In genomic region chr1:180612-181215, GRCh38 we compare ENCODE assay signal across 8 cellular contexts.
A peak's percentile ranks its signal among the peaks of the same experiment; 100 is the strongest.
DNase-seq lines count a peak whose midpoint lies in the region; ATAC-seq, FAIRE-seq and TF ChIP-seq lines count a peak whose summit lies in the region.
"Not testable (repeated sequence)": the region's sequence is repeated elsewhere in the genome, so short reads cannot be mapped to it uniquely, and the experiment has no call there.

No MANE protein-coding gene starts in this region.

- H4K5ac ChIP-seq in H1 (ENCODE audit: insufficient read length, low read depth, low read length) = not testable (repeated sequence)

- CTCF ChIA-PET in A549 (lab: Yijun Ruan, JAX); WTC11 (lab: Charles Lee); activated naive CD4-positive, alpha-beta T cell treated with anti-CD3 and anti-CD28 coated beads, Interleukin-2, amount 10 ng/mL, durations not matched to agents 7 days and 5 days (lab: Charles Lee); H1 (lab: Charles Lee; ENCODE audit: partially characterized antibody): not testable (repeated sequence)

- H3K27me3 ChIP-seq in H1 (replicated peaks in 1 of 4; ENCODE audit: control insufficient read depth in 3 of 4, extremely low read depth in 1 of 4, insufficient read depth in 3 of 4, low read length in 3 of 4) = not testable (repeated sequence)

- ATAC-seq in A549 = peak; percentile 19 to 29; a peak in 2 of 6 replicates
- not testable (repeated sequence) for ATAC-seq in WTC11

- TF ChIP-seq CTCF in A549 (IDR thresholded peaks at IDR 0.05); WTC11 (IDR thresholded peaks at IDR 0.05); H1 (IDR thresholded peaks at IDR 0.05; ENCODE audit: control extremely low read depth in 1 of 3, insufficient read depth in 1 of 3, low read depth in 1 of 3, low read length in 3 of 3); nephron progenitor cell (IDR thresholded peaks at IDR 0.05): not testable (repeated sequence)

- H3K14ac ChIP-seq in H1 (ENCODE audit: insufficient read length) = not testable (repeated sequence)

- not testable (repeated sequence) for DNase-seq in A549 (ENCODE audit: low read depth in 1 of 2, low spot score in 1 of 2); H1 (ENCODE audit: low read depth in 1 of 2, low spot score in 2 of 2)
- DNase-seq in KBM-7 (peak; percentile 15), WTC11 (ENCODE audit: low spot score) (peak; percentile 14), islet precursor cell (peak; percentile 29), nephron progenitor cell (peak; percentile 19)
- peak; percentile 22 for DNase-seq in activated naive CD4-positive, alpha-beta T cell treated with anti-CD3 and anti-CD28 coated beads, Interleukin-2, amount 10 ng/mL, durations not matched to agents 7 days and 5 days
- peak; percentile 23 for DNase-seq in stimulated activated CD8-positive, alpha-beta memory T cell treated with anti-CD3 and anti-CD28 coated beads, Interleukin-4, amount 100 ng/mL, for 48 hours

- not testable (repeated sequence) for H2BK12ac ChIP-seq in H1 (ENCODE audit: low read depth, low read length)

- TF ChIP-seq EP300 in A549 (IDR thresholded peaks at IDR 0.05); H1 (IDR thresholded peaks at IDR 0.05; ENCODE audit: borderline replicate concordance in 1 of 2, low read depth in 2 of 2, low read length in 2 of 2): not testable (repeated sequence)

- H3K23ac ChIP-seq in H1 (ENCODE audit: insufficient read length) = not testable (repeated sequence)

- H3K36me3 ChIP-seq in H1 (ENCODE audit: control insufficient read depth in 2 of 4, insufficient read depth in 4 of 4, low read length in 3 of 4) = not testable (repeated sequence)

- H4K20me1 ChIP-seq in H1 (replicated peaks in 1 of 2; ENCODE audit: control insufficient read depth in 1 of 2, insufficient read depth in 2 of 2, low read length in 2 of 2) = not testable (repeated sequence)

- not testable (repeated sequence) for H3K79me1 ChIP-seq in H1 (ENCODE audit: low read depth, low read length)

- H2AK5ac ChIP-seq in H1 (ENCODE audit: low read depth, low read length) = not testable (repeated sequence)

- H2BK5ac ChIP-seq in H1 (ENCODE audit: low read depth, low read length) = not testable (repeated sequence)

- 100% methylated on average over 8 of the region's 35 CpGs for WGBS in A549 (ENCODE audit: missing lambda C conversion rate)
- 97% methylated on average over 6 of the region's 35 CpGs; no CpG with 5 or more reads in 1 of the 2 experiments for WGBS in H1 (ENCODE audit: extremely low coverage in 1 of 2, insufficient coverage in 1 of 2, insufficient read length in 1 of 2, insufficient replicate concordance in 2 of 2, low coverage in 1 of 2, low lambda C conversion rate in 2 of 2, missing lambda C conversion rate in 1 of 2), 2 experiments

- not testable (repeated sequence) for H3K79me2 ChIP-seq in H1 (ENCODE audit: control insufficient read depth in 1 of 2, insufficient read depth in 2 of 2, low read length in 2 of 2)

- H3K56ac ChIP-seq in H1 (replicated peaks; ENCODE audit: insufficient read length, low read depth, low read length) = not testable (repeated sequence)

- not testable (repeated sequence) for H3K4me3 Mint-ChIP-seq in WTC11; activated naive CD4-positive, alpha-beta T cell treated with anti-CD3 and anti-CD28 coated beads, Interleukin-2, amount 10 ng/mL, durations not matched to agents 7 days and 5 days; nephron progenitor cell

- not testable (repeated sequence) for H3K27ac Mint-ChIP-seq in WTC11; activated naive CD4-positive, alpha-beta T cell treated with anti-CD3 and anti-CD28 coated beads, Interleukin-2, amount 10 ng/mL, durations not matched to agents 7 days and 5 days; nephron progenitor cell

- not testable (repeated sequence) for H3K9me3 ChIP-seq in A549
- peaks cover 3 to 11% of the 10 kb centered on the region in 2 experiments; a peak in 3 of 4 replicates for H3K9me3 ChIP-seq in H1 (ENCODE audit: insufficient read depth in 2 of 2, low read depth in 1 of 2, low read length in 1 of 2)

- H3K4me3 ChIP-seq in A549; H1 (ENCODE audit: extremely low read depth in 1 of 4, insufficient read depth in 2 of 4, low read depth in 3 of 4, low read length in 4 of 4): not testable (repeated sequence)

- not testable (repeated sequence) for H3K9ac ChIP-seq in H1 (replicated peaks in 1 of 4; ENCODE audit: extremely low read depth in 1 of 4, low read depth in 3 of 4, low read length in 3 of 4)

- in situ Hi-C loops in KBM-7 (cut with MboI; ENCODE audit: low pct_unique_long_range_greater_than_20kb, low sequenced_read_pairs) = not testable (repeated sequence)

- not testable (repeated sequence) for H3K23me2 ChIP-seq in H1 (ENCODE audit: low read depth, low read length)

- H3K9me3 Mint-ChIP-seq in WTC11; activated naive CD4-positive, alpha-beta T cell treated with anti-CD3 and anti-CD28 coated beads, Interleukin-2, amount 10 ng/mL, durations not matched to agents 7 days and 5 days; nephron progenitor cell: not testable (repeated sequence)

- not testable (repeated sequence) for H4K8ac ChIP-seq in H1 (ENCODE audit: extremely low read depth, insufficient read depth, low read length)

- TF ChIP-seq POLR2A in A549 (IDR thresholded peaks at IDR 0.05; ENCODE audit: low read length); H1 (IDR thresholded peaks at IDR 0.05; ENCODE audit: control extremely low read depth in 1 of 2, low read depth in 2 of 2, low read length in 2 of 2): not testable (repeated sequence)

- H3K27me3 Mint-ChIP-seq in WTC11 (ENCODE audit: low read depth); activated naive CD4-positive, alpha-beta T cell treated with anti-CD3 and anti-CD28 coated beads, Interleukin-2, amount 10 ng/mL, durations not matched to agents 7 days and 5 days; nephron progenitor cell (ENCODE audit: low read depth, poor library complexity): not testable (repeated sequence)

- TF ChIP-seq RAD21 in A549 (conservative IDR thresholded peaks at IDR 0.05 in 1 of 2, IDR thresholded peaks at IDR 0.05 in 1 of 2); H1 (IDR thresholded peaks at IDR 0.05 in 1 of 2, conservative IDR thresholded peaks at IDR 0.05 in 1 of 2; ENCODE audit: low read depth in 2 of 2, low read length in 2 of 2): not testable (repeated sequence)

- POLR2A ChIA-PET in A549 (lab: Yijun Ruan, JAX); WTC11 (lab: Charles Lee); H1 (lab: Charles Lee; ENCODE audit: partially characterized antibody): not testable (repeated sequence)

- H3K4me1 ChIP-seq in A549; H1 (replicated peaks in 1 of 4; ENCODE audit: control insufficient read depth in 3 of 4, insufficient read depth in 4 of 4, low read length in 3 of 4): not testable (repeated sequence)

- not testable (repeated sequence) for H2BK20ac ChIP-seq in H1 (ENCODE audit: low read length)

- not testable (repeated sequence) for H4K91ac ChIP-seq in H1 (replicated peaks; ENCODE audit: insufficient read length, low read length)

- not testable (repeated sequence) for H2BK120ac ChIP-seq in H1 (replicated peaks; ENCODE audit: low read depth, low read length)

- not testable (repeated sequence) for H3K4me1 Mint-ChIP-seq in WTC11; activated naive CD4-positive, alpha-beta T cell treated with anti-CD3 and anti-CD28 coated beads, Interleukin-2, amount 10 ng/mL, durations not matched to agents 7 days and 5 days; nephron progenitor cell

- not testable (repeated sequence) for H3K4me2 ChIP-seq in A549; H1 (ENCODE audit: insufficient read depth in 1 of 2, low read depth in 2 of 2, low read length in 2 of 2)

- not testable (repeated sequence) for H3K36me3 Mint-ChIP-seq in WTC11; activated naive CD4-positive, alpha-beta T cell treated with anti-CD3 and anti-CD28 coated beads, Interleukin-2, amount 10 ng/mL, durations not matched to agents 7 days and 5 days; nephron progenitor cell (ENCODE audit: low read depth)

- not testable (repeated sequence) for H3K27ac ChIP-seq in A549; H1 (ENCODE audit: low read depth, low read length)

- H3K18ac ChIP-seq in H1 (ENCODE audit: extremely low read depth, low read length) = not testable (repeated sequence)

- H3K4ac ChIP-seq in H1 (replicated peaks; ENCODE audit: insufficient read length, low read depth, low read length) = not testable (repeated sequence)

- not testable (repeated sequence) for H2BK15ac ChIP-seq in H1 (ENCODE audit: low read length)

- FAIRE-seq in A549 (lab: Jason Lieb, UNC); H1 (lab: Jason Lieb, UNC): not testable (repeated sequence)

- H2AFZ ChIP-seq in H1 (ENCODE audit: low read length) = not testable (repeated sequence)

TF ChIP-seq in H1, 55 proteins besides CTCF, POLR2A, EP300 and RAD21:
- TF ChIP-seq POLR2AphosphoS5 (IDR thresholded peaks at IDR 0.05; ENCODE audit: low read depth, low read length) (0 out of 2 replicates have a peak, but pooled peaks have one; percentile 25), CEBPB (IDR thresholded peaks at IDR 0.05; ENCODE audit: low read depth, low read length) (peak; percentile 68)
